In the genomic region with DNA sequence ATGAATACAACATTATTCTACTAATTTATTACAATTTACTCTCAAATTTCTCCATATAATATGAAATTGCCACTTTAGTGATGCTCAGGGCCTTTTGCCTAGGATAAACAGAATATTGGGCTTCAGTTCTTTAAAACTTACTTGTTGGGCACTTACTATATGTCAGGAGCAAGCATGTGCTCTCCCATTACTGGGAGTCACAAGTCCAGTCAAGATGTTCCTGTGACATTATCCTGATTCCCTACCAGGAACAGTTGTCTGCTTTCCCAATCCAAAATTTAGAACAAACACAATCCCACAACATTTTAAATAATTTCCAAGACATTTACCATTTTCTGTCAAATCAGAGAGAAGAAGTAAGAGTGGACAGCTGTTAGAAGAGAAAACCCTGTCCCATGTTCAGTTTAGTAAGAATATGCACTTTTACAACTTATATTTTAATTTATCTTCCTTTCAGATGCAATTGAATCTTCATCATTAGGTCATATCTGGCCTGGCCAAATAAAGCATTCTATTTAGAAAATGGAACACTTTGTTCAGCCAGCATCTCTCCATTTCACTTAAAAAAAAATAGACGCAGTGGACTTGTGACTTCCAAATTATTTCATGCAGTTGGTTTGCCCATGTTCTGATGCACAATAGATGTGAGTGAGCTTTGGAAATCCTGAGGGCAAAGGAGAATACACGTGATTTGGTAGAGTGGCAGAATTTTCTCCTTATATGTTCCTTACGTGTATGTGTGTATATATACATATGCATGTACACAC, we compare ENCODE assay signal across 14 cellular contexts.
DNase-seq lines count a peak whose midpoint lies in the region; TF ChIP-seq lines count a peak whose summit lies in the region.
"Had no signal": no experiment of that assay in that cellular context is flagged by ENCODE, and none has a peak within 500 bp of the region (broad histone marks: within the 10 kb centered on the region; RNA-seq: fewer than 3 reads in every experiment).

No MANE protein-coding gene starts in this region.

- no peaks in the 10 kb centered on the region for H3K4me1 ChIP-seq in breast epithelium
- no peaks in the 10 kb centered on the region for H3K4me1 ChIP-seq in mammary epithelial cell (ENCODE audit: insufficient read depth, low read length)
- H3K4me1 ChIP-seq in esophagus muscularis mucosa, result no peaks in the 10 kb centered on the region
- H3K4me1 ChIP-seq in sigmoid colon, result peaks cover 0 to 13% (median 0%) of the 10 kb centered on the region in 4 donors
- H3K4me1 ChIP-seq in vagina, result peaks cover 10% of the 10 kb centered on the region
- H3K4me1 ChIP-seq: Caco-2 had no signal

- CTCF ChIA-PET in mammary epithelial cell (lab: Charles Lee; ENCODE audit: low non-redundant PET), result no interaction called here

- H3K27ac ChIP-seq in breast epithelium (peak overlapping the region; percentile 32 to 41), mammary epithelial cell (ENCODE audit: insufficient read depth, low read depth, low read length) (no peak overlapping the region), esophagus muscularis mucosa (replicated peaks in 1 of 4) (peak overlapping the region; percentile 3 to 57 (median 44)), sigmoid colon (peak overlapping the region; percentile 20 to 65 (median 23)), vagina (peak overlapping the region; percentile 50)
- H3K27ac ChIP-seq: 22Rv1, HL-60 had no signal

- TF ChIP-seq POLR2A in breast epithelium (IDR thresholded peaks at IDR 0.05), result no peak
- no peak for TF ChIP-seq POLR2A in esophagus muscularis mucosa (IDR thresholded peaks at IDR 0.05; ENCODE audit: low read depth)
- no peak for TF ChIP-seq POLR2A in sigmoid colon (IDR thresholded peaks at IDR 0.05)
- TF ChIP-seq POLR2A in vagina (IDR thresholded peaks at IDR 0.05), result no peak

- H3K9ac ChIP-seq in mammary epithelial cell (ENCODE audit: insufficient read depth, low read length), result no peak overlapping the region

- no peaks in the 10 kb centered on the region for H4K20me1 ChIP-seq in mammary epithelial cell (ENCODE audit: insufficient read depth, low read length)

- no peak overlapping the region for H3K4me2 ChIP-seq in mammary epithelial cell (ENCODE audit: insufficient read depth, low read depth, low read length)

- no peak for TF ChIP-seq EP300 in esophagus muscularis mucosa (IDR thresholded peaks at IDR 0.05)
- TF ChIP-seq EP300 in sigmoid colon (IDR thresholded peaks at IDR 0.05), result peak in 1 of 4 donors; percentile 27

- H3K36me3 ChIP-seq in breast epithelium, result no peaks in the 10 kb centered on the region
- H3K36me3 ChIP-seq in mammary epithelial cell (ENCODE audit: insufficient read depth, low read length), result no peaks in the 10 kb centered on the region
- H3K36me3 ChIP-seq in esophagus muscularis mucosa, result no peaks in the 10 kb centered on the region
- no peaks in the 10 kb centered on the region for H3K36me3 ChIP-seq in sigmoid colon
- no peaks in the 10 kb centered on the region for H3K36me3 ChIP-seq in vagina

- DNase-seq in breast epithelium (ENCODE audit: low spot score in 2 of 2), result no peak
- no peak for DNase-seq in mammary epithelial cell
- no peak for DNase-seq in esophagus muscularis mucosa (ENCODE audit: extremely low spot score)
- DNase-seq in sigmoid colon, result no peak
- no peak for DNase-seq in vagina (ENCODE audit: extremely low spot score in 2 of 2)
- no peak for DNase-seq in stimulated activated naive CD4-positive, alpha-beta T cell treated with Interleukin-2 at 50 U/mL for 16 hours (lab: John Stamatoyannopoulos, UW)
- DNase-seq in NK-92 treated with Interleukin-12 subunit alpha and Interleukin-12 subunit beta, amount 100 ng/mL, for 24 hours (lab: John Stamatoyannopoulos, UW), result no peak
- DNase-seq: Caco-2; CD8-positive, alpha-beta memory T cell; GF-D8; HCEC 1CT; HFFc6 had no signal

- no TSS peak for BruUV-seq in mammary epithelial cell (replicated peaks; lab: Mats Ljungman, UMichigan)

- dilution Hi-C loops in mammary epithelial cell (cut with HindIII; ENCODE audit: low sequenced_read_pairs), result no loop called here

- intact Hi-C loops in breast epithelium (cut with DNase I; ENCODE audit: low total_unique reads), result no loop called here
- intact Hi-C loops in mammary epithelial cell (cut with micrococcal nuclease), result no loop called here
- intact Hi-C loops in esophagus muscularis mucosa (cut with DNase I), result no loop called here
- intact Hi-C loops in sigmoid colon (cut with DNase I), result no loop called here
- intact Hi-C loops in vagina (cut with DNase I), result no loop called here

- in situ Hi-C loops in mammary epithelial cell (cut with MboI; ENCODE audit: low sequenced_read_pairs in 2 of 2), result no loop called here

- no peaks in the 10 kb centered on the region for H3K79me2 ChIP-seq in mammary epithelial cell (ENCODE audit: insufficient read depth, low read length)

- WGBS in mammary epithelial cell (ENCODE audit: low coverage, missing lambda C conversion rate), result 39% methylated on average over 3 of the region's 3 CpGs
- WGBS in esophagus muscularis mucosa, result 71% methylated on average over 3 of the region's 3 CpGs
- 91% methylated on average over 3 of the region's 3 CpGs for WGBS in sigmoid colon, 2 donors

- H3K9me3 ChIP-seq in breast epithelium (no peaks in the 10 kb centered on the region), mammary epithelial cell (replicated peaks; ENCODE audit: insufficient read depth, low read length) (no peaks in the 10 kb centered on the region), esophagus muscularis mucosa (no peaks in the 10 kb centered on the region), sigmoid colon (no peaks in the 10 kb centered on the region), vagina (no peaks in the 10 kb centered on the region)
- H3K9me3 ChIP-seq: Caco-2 had no signal

- H3K27me3 ChIP-seq in breast epithelium (no peaks in the 10 kb centered on the region), mammary epithelial cell (ENCODE audit: insufficient read depth, low read length) (no peaks in the 10 kb centered on the region), esophagus muscularis mucosa (no peaks in the 10 kb centered on the region), sigmoid colon (no peaks in the 10 kb centered on the region), vagina (no peaks in the 10 kb centered on the region)

- TF ChIP-seq CTCF in breast epithelium (IDR thresholded peaks at IDR 0.05), result no peak
- no peak for TF ChIP-seq CTCF in mammary epithelial cell (conservative IDR thresholded peaks at IDR 0.05 in 1 of 2, IDR thresholded peaks at IDR 0.05 in 1 of 2; ENCODE audit: extremely low read depth in 1 of 2, insufficient read depth in 1 of 2, low read depth in 1 of 2, low read length in 2 of 2)
- no peak for TF ChIP-seq CTCF in esophagus muscularis mucosa (IDR thresholded peaks at IDR 0.05)
- TF ChIP-seq CTCF in sigmoid colon (IDR thresholded peaks at IDR 0.05), result no peak
- TF ChIP-seq CTCF in vagina (IDR thresholded peaks at IDR 0.05), result no peak

- H3K4me3 ChIP-seq in breast epithelium (no peak overlapping the region), mammary epithelial cell (replicated peaks in 1 of 3; ENCODE audit: insufficient read depth in 1 of 3, low read depth in 2 of 3, low read length in 3 of 3) (no peak overlapping the region), esophagus muscularis mucosa (no peak overlapping the region), sigmoid colon (no peak overlapping the region), vagina (no peak overlapping the region)

- H2AFZ ChIP-seq in mammary epithelial cell (ENCODE audit: low read depth, low read length), result no peak overlapping the region
